In genomic region chr1:3491291-3492246, GRCh38 we compare ENCODE assay signal across 8 cellular contexts.
DNase-seq lines count a peak whose midpoint lies in the region; TF ChIP-seq lines count a peak whose summit lies in the region.

No MANE protein-coding gene starts in this region.

- H3K4me1 ChIP-seq in iPS-15b (ENCODE audit: control insufficient read depth, insufficient read depth, low read length): no peaks in the 10 kb centered on the region

- H3K27me3 ChIP-seq in iPS-15b (ENCODE audit: control insufficient read depth, insufficient read depth, low read length): no peaks in the 10 kb centered on the region

- in situ Hi-C loops in astrocyte of the spinal cord (cut with HindIII; ENCODE audit: low sequenced_read_pairs): no loop called here

- no peak overlapping the region for H3K9ac ChIP-seq in iPS-15b (ENCODE audit: low read depth, low read length)

- DNase-seq in AML-193 (lab: John Stamatoyannopoulos, UW) (peak; percentile 35 to 48), GM19238 (ENCODE audit: insufficient read length, low spot score) (peak; percentile 90), LoVo (ENCODE audit: low spot score) (peak; percentile 64), UCSD-AML1 (lab: John Stamatoyannopoulos, UW; ENCODE audit: unreplicated experiment) (peak; percentile 77), astrocyte of the spinal cord (ENCODE audit: low read depth, low spot score) (peak; percentile 33), SW480 (ENCODE audit: low spot score) (no peak)
- DNase-seq in stimulated activated CD4-positive, alpha-beta T cell treated with anti-CD3 and anti-CD28 coated beads, Interleukin-12 subunit alpha, Interleukin-12 subunit beta, amount 100 ng/mL, for 24 hours (ENCODE audit: low read depth in 2 of 2): peak; percentile 65 to 85

- peak; percentile 97 for TF ChIP-seq CTCF in astrocyte of the spinal cord (IDR thresholded peaks at IDR 0.05; ENCODE audit: low read depth, low read length)

- no peaks in the 10 kb centered on the region for H3K9me3 ChIP-seq in iPS-15b (ENCODE audit: control insufficient read depth, insufficient read depth, low read length)

- H3K4me3 ChIP-seq in astrocyte of the spinal cord (ENCODE audit: low read depth, low read length) (no peak overlapping the region), iPS-15b (ENCODE audit: low read depth, low read length) (peak overlapping the region; percentile 41)

- no peaks in the 10 kb centered on the region for H3K36me3 ChIP-seq in iPS-15b (ENCODE audit: control insufficient read depth, insufficient read depth, low read length)
